Comparison of ENCODE assay signal across 1 cellular context in genomic region chr6:33599413-33599911, GRCh38.
TF ChIP-seq lines count a peak whose summit lies in the region.

No MANE protein-coding gene starts in this region.

TF ChIP-seq in IMR-90, 13 proteins besides CTCF, POLR2A, EP300 and RAD21:
- TF ChIP-seq FOS (IDR thresholded peaks at IDR 0.05; ENCODE audit: low read depth, low read length) (no peak), ELK1 (IDR thresholded peaks at IDR 0.05; ENCODE audit: borderline replicate concordance, low read depth, low read length) (no peak), NFE2L2 (IDR thresholded peaks at IDR 0.05; ENCODE audit: low read depth, low read length) (no peak), MAZ (IDR thresholded peaks at IDR 0.05; ENCODE audit: borderline replicate concordance, low read depth, low read length) (no peak), RFX5 (IDR thresholded peaks at IDR 0.05; ENCODE audit: low read depth, low read length) (no peak), MXI1 (IDR thresholded peaks at IDR 0.05; ENCODE audit: borderline replicate concordance, low read depth, low read length) (no peak), SMC3 (IDR thresholded peaks at IDR 0.05; ENCODE audit: low read depth, low read length) (no peak), CHD1 (IDR thresholded peaks at IDR 0.05; ENCODE audit: low read depth, low read length) (no peak), RCOR1 (IDR thresholded peaks at IDR 0.05; ENCODE audit: insufficient replicate concordance, low read length) (no peak), MAFK (IDR thresholded peaks at IDR 0.05; ENCODE audit: low read depth, low read length) (no peak), BHLHE40 (IDR thresholded peaks at IDR 0.05; ENCODE audit: low read depth, low read length) (no peak), CEBPB (IDR thresholded peaks at IDR 0.05; ENCODE audit: low read depth, low read length) (no peak)
- TF ChIP-seq, protein P1, sequence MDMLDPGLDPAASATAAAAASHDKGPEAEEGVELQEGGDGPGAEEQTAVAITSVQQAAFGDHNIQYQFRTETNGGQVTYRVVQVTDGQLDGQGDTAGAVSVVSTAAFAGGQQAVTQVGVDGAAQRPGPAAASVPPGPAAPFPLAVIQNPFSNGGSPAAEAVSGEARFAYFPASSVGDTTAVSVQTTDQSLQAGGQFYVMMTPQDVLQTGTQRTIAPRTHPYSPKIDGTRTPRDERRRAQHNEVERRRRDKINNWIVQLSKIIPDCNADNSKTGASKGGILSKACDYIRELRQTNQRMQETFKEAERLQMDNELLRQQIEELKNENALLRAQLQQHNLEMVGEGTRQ (IDR thresholded peaks at IDR 0.05; ENCODE audit: low read depth, low read length) = no peak
TF ChIP-seq in IMR-90: peak in this region for 0.
